2 cellular contexts compared by ENCODE assay signal in the genomic region with DNA sequence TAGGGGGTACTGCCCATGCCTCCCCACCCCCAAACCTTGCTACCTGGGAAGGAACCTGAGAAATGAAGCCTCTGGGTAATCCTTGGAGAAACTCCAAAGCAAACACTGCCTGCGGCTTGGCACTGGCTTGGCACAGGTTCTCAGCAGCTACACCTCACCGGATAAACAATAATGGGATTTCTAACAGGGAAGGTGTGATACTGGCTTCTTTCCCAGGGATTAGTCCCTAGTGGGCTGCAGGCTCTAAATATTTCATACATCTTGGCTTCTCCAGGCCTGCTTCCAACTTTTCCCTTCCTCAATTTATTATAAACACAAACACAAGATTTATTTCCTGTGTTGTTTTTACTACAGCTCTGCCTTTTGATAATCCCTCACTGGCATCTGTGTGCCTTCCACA.
TF ChIP-seq lines count a peak whose summit lies in the region.

No MANE protein-coding gene starts in this region.

TF ChIP-seq in GM12878, 131 proteins besides CTCF, POLR2A, EP300 and RAD21 (continued from another document):
- no peak for TF ChIP-seq NBN (IDR thresholded peaks at IDR 0.05)
- no peak for TF ChIP-seq EGR1 (IDR thresholded peaks at IDR 0.05; ENCODE audit: borderline replicate concordance in 1 of 2, low read depth in 2 of 2, low read length in 2 of 2)

TF ChIP-seq in GM23338, 12 proteins besides CTCF, POLR2A, EP300 and RAD21:
- TF ChIP-seq, protein P1, sequence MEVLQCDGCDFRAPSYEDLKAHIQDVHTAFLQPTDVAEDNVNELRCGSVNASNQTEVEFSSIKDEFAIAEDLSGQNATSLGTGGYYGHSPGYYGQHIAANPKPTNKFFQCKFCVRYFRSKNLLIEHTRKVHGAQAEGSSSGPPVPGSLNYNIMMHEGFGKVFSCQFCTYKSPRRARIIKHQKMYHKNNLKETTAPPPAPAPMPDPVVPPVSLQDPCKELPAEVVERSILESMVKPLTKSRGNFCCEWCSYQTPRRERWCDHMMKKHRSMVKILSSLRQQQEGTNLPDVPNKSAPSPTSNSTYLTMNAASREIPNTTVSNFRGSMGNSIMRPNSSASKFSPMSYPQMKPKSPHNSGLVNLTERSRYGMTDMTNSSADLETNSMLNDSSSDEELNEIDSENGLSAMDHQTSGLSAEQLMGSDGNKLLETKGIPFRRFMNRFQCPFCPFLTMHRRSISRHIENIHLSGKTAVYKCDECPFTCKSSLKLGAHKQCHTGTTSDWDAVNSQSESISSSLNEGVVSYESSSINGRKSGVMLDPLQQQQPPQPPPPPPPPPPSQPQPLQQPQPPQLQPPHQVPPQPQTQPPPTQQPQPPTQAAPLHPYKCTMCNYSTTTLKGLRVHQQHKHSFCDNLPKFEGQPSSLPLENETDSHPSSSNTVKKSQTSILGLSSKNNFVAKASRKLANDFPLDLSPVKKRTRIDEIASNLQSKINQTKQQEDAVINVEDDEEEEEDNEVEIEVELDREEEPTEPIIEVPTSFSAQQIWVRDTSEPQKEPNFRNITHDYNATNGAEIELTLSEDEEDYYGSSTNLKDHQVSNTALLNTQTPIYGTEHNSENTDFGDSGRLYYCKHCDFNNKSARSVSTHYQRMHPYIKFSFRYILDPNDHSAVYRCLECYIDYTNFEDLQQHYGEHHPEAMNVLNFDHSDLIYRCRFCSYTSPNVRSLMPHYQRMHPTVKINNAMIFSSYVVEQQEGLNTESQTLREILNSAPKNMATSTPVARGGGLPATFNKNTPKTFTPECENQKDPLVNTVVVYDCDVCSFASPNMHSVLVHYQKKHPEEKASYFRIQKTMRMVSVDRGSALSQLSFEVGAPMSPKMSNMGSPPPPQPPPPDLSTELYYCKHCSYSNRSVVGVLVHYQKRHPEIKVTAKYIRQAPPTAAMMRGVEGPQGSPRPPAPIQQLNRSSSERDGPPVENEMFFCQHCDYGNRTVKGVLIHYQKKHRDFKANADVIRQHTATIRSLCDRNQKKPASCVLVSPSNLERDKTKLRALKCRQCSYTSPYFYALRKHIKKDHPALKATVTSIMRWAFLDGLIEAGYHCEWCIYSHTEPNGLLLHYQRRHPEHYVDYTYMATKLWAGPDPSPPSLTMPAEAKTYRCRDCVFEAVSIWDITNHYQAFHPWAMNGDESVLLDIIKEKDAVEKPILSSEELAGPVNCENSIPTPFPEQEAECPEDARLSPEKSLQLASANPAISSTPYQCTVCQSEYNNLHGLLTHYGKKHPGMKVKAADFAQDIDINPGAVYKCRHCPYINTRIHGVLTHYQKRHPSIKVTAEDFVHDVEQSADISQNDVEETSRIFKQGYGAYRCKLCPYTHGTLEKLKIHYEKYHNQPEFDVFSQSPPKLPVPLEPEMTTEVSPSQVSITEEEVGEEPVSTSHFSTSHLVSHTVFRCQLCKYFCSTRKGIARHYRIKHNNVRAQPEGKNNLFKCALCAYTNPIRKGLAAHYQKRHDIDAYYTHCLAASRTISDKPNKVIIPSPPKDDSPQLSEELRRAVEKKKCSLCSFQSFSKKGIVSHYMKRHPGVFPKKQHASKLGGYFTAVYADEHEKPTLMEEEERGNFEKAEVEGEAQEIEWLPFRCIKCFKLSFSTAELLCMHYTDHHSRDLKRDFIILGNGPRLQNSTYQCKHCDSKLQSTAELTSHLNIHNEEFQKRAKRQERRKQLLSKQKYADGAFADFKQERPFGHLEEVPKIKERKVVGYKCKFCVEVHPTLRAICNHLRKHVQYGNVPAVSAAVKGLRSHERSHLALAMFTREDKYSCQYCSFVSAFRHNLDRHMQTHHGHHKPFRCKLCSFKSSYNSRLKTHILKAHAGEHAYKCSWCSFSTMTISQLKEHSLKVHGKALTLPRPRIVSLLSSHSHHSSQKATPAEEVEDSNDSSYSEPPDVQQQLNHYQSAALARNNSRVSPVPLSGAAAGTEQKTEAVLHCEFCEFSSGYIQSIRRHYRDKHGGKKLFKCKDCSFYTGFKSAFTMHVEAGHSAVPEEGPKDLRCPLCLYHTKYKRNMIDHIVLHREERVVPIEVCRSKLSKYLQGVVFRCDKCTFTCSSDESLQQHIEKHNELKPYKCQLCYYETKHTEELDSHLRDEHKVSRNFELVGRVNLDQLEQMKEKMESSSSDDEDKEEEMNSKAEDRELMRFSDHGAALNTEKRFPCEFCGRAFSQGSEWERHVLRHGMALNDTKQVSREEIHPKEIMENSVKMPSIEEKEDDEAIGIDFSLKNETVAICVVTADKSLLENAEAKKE (CRISPR knock-in tag; IDR thresholded peaks at IDR 0.05), result no peak
- TF ChIP-seq STAT1 (IDR thresholded peaks at IDR 0.05; ENCODE audit: unreplicated experiment) (no peak), JUNB (IDR thresholded peaks at IDR 0.05; ENCODE audit: unreplicated experiment) (no peak), ZNF331 (CRISPR knock-in tag; IDR thresholded peaks at IDR 0.05; ENCODE audit: low read depth) (no peak), NANOG (IDR thresholded peaks at IDR 0.05; ENCODE audit: borderline replicate concordance) (no peak), EZH2 (IDR thresholded peaks at IDR 0.05; ENCODE audit: low read depth, unreplicated experiment) (no peak), CREB1 (CRISPR knock-in tag; IDR thresholded peaks at IDR 0.05; ENCODE audit: low read depth) (no peak)
- TF ChIP-seq, protein P2, sequence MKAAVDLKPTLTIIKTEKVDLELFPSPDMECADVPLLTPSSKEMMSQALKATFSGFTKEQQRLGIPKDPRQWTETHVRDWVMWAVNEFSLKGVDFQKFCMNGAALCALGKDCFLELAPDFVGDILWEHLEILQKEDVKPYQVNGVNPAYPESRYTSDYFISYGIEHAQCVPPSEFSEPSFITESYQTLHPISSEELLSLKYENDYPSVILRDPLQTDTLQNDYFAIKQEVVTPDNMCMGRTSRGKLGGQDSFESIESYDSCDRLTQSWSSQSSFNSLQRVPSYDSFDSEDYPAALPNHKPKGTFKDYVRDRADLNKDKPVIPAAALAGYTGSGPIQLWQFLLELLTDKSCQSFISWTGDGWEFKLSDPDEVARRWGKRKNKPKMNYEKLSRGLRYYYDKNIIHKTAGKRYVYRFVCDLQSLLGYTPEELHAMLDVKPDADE (IDR thresholded peaks at IDR 0.05), result no peak
